In genomic region chr2:226581004-226581403, GRCh38 we compare ENCODE assay signal across 1 cellular context.
TF ChIP-seq lines count a peak whose summit lies in the region.

No MANE protein-coding gene starts in this region.

TF ChIP-seq in HepG2, 621 proteins besides CTCF, POLR2A, EP300 and RAD21 (continued from another document and continues in another):
- no peak for TF ChIP-seq ZHX2 (IDR thresholded peaks at IDR 0.05; ENCODE audit: low read depth)
- no peak for TF ChIP-seq ZHX2 (CRISPR knock-in tag; IDR thresholded peaks at IDR 0.05; ENCODE audit: borderline replicate concordance)
- TF ChIP-seq BCL6 (CRISPR knock-in tag; IDR thresholded peaks at IDR 0.05) = peak; percentile 70
- TF ChIP-seq NFE2L1 (CRISPR knock-in tag; IDR thresholded peaks at IDR 0.05; ENCODE audit: borderline replicate concordance) = no peak
- TF ChIP-seq ZNF782 (CRISPR knock-in tag; IDR thresholded peaks at IDR 0.05; ENCODE audit: borderline replicate concordance) = no peak
- TF ChIP-seq TIGD3 (CRISPR knock-in tag; IDR thresholded peaks at IDR 0.05; ENCODE audit: borderline replicate concordance) = no peak
- TF ChIP-seq ZNF562 (CRISPR knock-in tag; IDR thresholded peaks at IDR 0.05; ENCODE audit: borderline replicate concordance) = no peak
- TF ChIP-seq DBP (CRISPR knock-in tag; IDR thresholded peaks at IDR 0.05; ENCODE audit: not compliant biosample characterization) = no peak
- TF ChIP-seq ZNF703 (CRISPR knock-in tag; IDR thresholded peaks at IDR 0.05; ENCODE audit: borderline replicate concordance) = no peak
- no peak for TF ChIP-seq MED13 (CRISPR knock-in tag; IDR thresholded peaks at IDR 0.05)
- TF ChIP-seq ZNF10 (CRISPR knock-in tag; IDR thresholded peaks at IDR 0.05; ENCODE audit: borderline replicate concordance, low read depth) = no peak
- TF ChIP-seq ZNF780A (CRISPR knock-in tag; IDR thresholded peaks at IDR 0.05) = no peak
- no peak for TF ChIP-seq PRPF4 (IDR thresholded peaks at IDR 0.05; ENCODE audit: low read depth, low read length, poor library complexity, severe bottlenecking)
- TF ChIP-seq ZNF142 (CRISPR knock-in tag; IDR thresholded peaks at IDR 0.05) = no peak
- no peak; the same call in 1 of the 2 replicates for TF ChIP-seq ZNF331 (CRISPR knock-in tag; IDR thresholded peaks at IDR 0.05)
- TF ChIP-seq SALL2 (CRISPR knock-in tag; IDR thresholded peaks at IDR 0.05) = no peak
- no peak for TF ChIP-seq SYNCRIP (IDR thresholded peaks at IDR 0.05; ENCODE audit: insufficient read depth, low read depth, low read length)
- peak; percentile 48; the same call in 1 of the 2 replicates for TF ChIP-seq CBX5 (CRISPR knock-in tag; IDR thresholded peaks at IDR 0.05; ENCODE audit: borderline replicate concordance)
- TF ChIP-seq TEAD3 (CRISPR knock-in tag; optimal IDR thresholded peaks at IDR 0.05; ENCODE audit: borderline replicate concordance) = peak; percentile 77
- no peak for TF ChIP-seq U2AF1 (optimal IDR thresholded peaks at IDR 0.05; ENCODE audit: low read depth, low read length)
- no peak for TF ChIP-seq ZNF296 (CRISPR knock-in tag; conservative IDR thresholded peaks at IDR 0.05)
- TF ChIP-seq ZBTB3 (CRISPR knock-in tag; IDR thresholded peaks at IDR 0.05; ENCODE audit: borderline replicate concordance, low read depth) = no peak
- no peak for TF ChIP-seq ZNF33A (CRISPR knock-in tag; IDR thresholded peaks at IDR 0.05; ENCODE audit: borderline replicate concordance)
- no peak for TF ChIP-seq ZNF598 (CRISPR knock-in tag; IDR thresholded peaks at IDR 0.05; ENCODE audit: borderline replicate concordance)
- TF ChIP-seq NCOA1 (CRISPR knock-in tag; IDR thresholded peaks at IDR 0.05) = no peak
- TF ChIP-seq PHF20 (CRISPR knock-in tag; IDR thresholded peaks at IDR 0.05) = no peak
- TF ChIP-seq IKZF1 (IDR thresholded peaks at IDR 0.05) = no peak
- TF ChIP-seq ZNF597 (CRISPR knock-in tag; IDR thresholded peaks at IDR 0.05) = no peak
- 0 out of 2 replicates have a peak, but pooled peaks have one; percentile 26 for TF ChIP-seq ZNF670 (CRISPR knock-in tag; IDR thresholded peaks at IDR 0.05; ENCODE audit: borderline replicate concordance)
- no peak for TF ChIP-seq HMGXB3 (CRISPR knock-in tag; IDR thresholded peaks at IDR 0.05; ENCODE audit: borderline replicate concordance)
- TF ChIP-seq ZNF513 (CRISPR knock-in tag; conservative IDR thresholded peaks at IDR 0.05) = no peak
- no peak for TF ChIP-seq ZNF326 (CRISPR knock-in tag; IDR thresholded peaks at IDR 0.05; ENCODE audit: borderline replicate concordance)
- no peak for TF ChIP-seq FOXK2 (IDR thresholded peaks at IDR 0.05)
- TF ChIP-seq AGO2 (optimal IDR thresholded peaks at IDR 0.05; ENCODE audit: low read depth, low read length) = no peak
- peak; percentile 46 for TF ChIP-seq ERF (CRISPR knock-in tag; IDR thresholded peaks at IDR 0.05)
- TF ChIP-seq ARHGAP35 (CRISPR knock-in tag; IDR thresholded peaks at IDR 0.05; ENCODE audit: borderline replicate concordance) = no peak
- TF ChIP-seq ZNF460 (CRISPR knock-in tag; IDR thresholded peaks at IDR 0.05; ENCODE audit: borderline replicate concordance) = no peak
- no peak for TF ChIP-seq ZNF672 (CRISPR knock-in tag; IDR thresholded peaks at IDR 0.05)
- peak in 1 of 2 experiments; percentile 45; a peak in 1 of 4 replicates for TF ChIP-seq KLF16 (CRISPR knock-in tag; IDR thresholded peaks at IDR 0.05)
- TF ChIP-seq MAX (IDR thresholded peaks at IDR 0.05) = peak; percentile 33; the same call in 1 of the 2 replicates
- no peak for TF ChIP-seq CENPT (CRISPR knock-in tag; IDR thresholded peaks at IDR 0.05; ENCODE audit: low read depth)
- TF ChIP-seq ZNF121 (CRISPR knock-in tag; IDR thresholded peaks at IDR 0.05) = no peak
- TF ChIP-seq ZNF232 (CRISPR knock-in tag; IDR thresholded peaks at IDR 0.05; ENCODE audit: borderline replicate concordance) = no peak
- peak; percentile 39; the same call in 1 of the 2 replicates for TF ChIP-seq HDAC2 (CRISPR knock-in tag; IDR thresholded peaks at IDR 0.05)
